1 cellular context compared by ENCODE assay signal in the genomic region with DNA sequence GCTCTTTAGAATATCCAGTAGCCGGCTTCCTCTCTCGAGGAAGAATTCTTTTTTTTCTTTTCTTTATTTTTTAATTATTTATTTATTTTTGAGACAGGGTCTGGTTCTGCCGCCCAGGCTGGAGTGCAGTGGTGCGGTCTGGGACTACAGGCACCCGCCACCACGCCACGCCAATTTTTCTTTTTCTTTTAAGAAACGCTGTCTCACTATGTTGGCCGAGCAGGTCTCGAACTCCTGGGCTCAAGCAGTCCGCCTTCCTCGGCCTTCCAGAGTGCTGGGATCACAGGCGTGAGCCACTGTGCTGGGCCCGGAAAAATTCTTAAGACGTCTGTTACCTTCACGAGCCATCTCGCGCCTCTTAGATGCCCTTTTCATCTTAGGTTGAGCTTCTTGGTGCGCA.
A peak's percentile ranks its signal among the peaks of the same experiment; 100 is the strongest.
TF ChIP-seq lines count a peak whose summit lies in the region.

No MANE protein-coding gene starts in this region.

TF ChIP-seq in HepG2, 621 proteins besides CTCF, POLR2A, EP300 and RAD21 (continued from another document):
- TF ChIP-seq, protein P1, sequence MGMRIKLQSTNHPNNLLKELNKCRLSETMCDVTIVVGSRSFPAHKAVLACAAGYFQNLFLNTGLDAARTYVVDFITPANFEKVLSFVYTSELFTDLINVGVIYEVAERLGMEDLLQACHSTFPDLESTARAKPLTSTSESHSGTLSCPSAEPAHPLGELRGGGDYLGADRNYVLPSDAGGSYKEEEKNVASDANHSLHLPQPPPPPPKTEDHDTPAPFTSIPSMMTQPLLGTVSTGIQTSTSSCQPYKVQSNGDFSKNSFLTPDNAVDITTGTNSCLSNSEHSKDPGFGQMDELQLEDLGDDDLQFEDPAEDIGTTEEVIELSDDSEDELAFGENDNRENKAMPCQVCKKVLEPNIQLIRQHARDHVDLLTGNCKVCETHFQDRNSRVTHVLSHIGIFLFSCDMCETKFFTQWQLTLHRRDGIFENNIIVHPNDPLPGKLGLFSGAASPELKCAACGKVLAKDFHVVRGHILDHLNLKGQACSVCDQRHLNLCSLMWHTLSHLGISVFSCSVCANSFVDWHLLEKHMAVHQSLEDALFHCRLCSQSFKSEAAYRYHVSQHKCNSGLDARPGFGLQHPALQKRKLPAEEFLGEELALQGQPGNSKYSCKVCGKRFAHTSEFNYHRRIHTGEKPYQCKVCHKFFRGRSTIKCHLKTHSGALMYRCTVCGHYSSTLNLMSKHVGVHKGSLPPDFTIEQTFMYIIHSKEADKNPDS (CRISPR knock-in tag; IDR thresholded peaks at IDR 0.05) = no peak
- TF ChIP-seq PRDM10 (CRISPR knock-in tag; IDR thresholded peaks at IDR 0.05; ENCODE audit: low read depth) (no peak), ZSCAN5A (CRISPR knock-in tag; IDR thresholded peaks at IDR 0.05; ENCODE audit: borderline replicate concordance) (0 out of 2 replicates have a peak, but pooled peaks have one; percentile 1), ZNF891 (CRISPR knock-in tag; IDR thresholded peaks at IDR 0.05) (no peak), ZNF780A (CRISPR knock-in tag; IDR thresholded peaks at IDR 0.05) (no peak), ZNF761 (CRISPR knock-in tag; conservative IDR thresholded peaks at IDR 0.05) (no peak)
